In genomic region chr11:69970785-69971535, GRCh38 we compare ENCODE assay signal across 19 cellular contexts.
DNase-seq lines count a peak whose midpoint lies in the region; ATAC-seq and TF ChIP-seq lines count a peak whose summit lies in the region.
"Had no signal": no experiment of that assay in that cellular context is flagged by ENCODE, and none has a peak within 500 bp of the region (broad histone marks: within the 10 kb centered on the region; RNA-seq: fewer than 3 reads in every experiment).

No MANE protein-coding gene starts in this region.

- H3K9ac ChIP-seq in liver (ENCODE audit: low read depth in 1 of 2, low read length in 2 of 2), result no peak overlapping the region

- DNase-seq in progenitor cell of endocrine pancreas (ENCODE audit: low spot score, unreplicated experiment) (no peak), foreskin keratinocyte (no peak)
- DNase-seq: COR-L47; DMS53; MV-4-11; NCI-H1417; NCI-H1930; NCI-H446 treated with DMSO at 0.1 percent for 48 hours; NK-92 treated with Interleukin-12 subunit alpha and Interleukin-12 subunit beta, amount 100 ng/mL, for 24 hours; OCI-M1; SIG-M5 had no signal

- ATAC-seq in GM18909 (IDR thresholded peaks at IDR 0.05; ENCODE audit: poor library complexity, unreplicated experiment) (no peak), foreskin keratinocyte (no peak), GM21529 (IDR thresholded peaks at IDR 0.05; ENCODE audit: unreplicated experiment) (no peak)
- ATAC-seq: A549 had no signal

- 60% methylated on average over 6 of the region's 6 CpGs for WGBS in liver

- peak in 1 of 2 donors; percentile 30 for TF ChIP-seq RAD21 in liver (IDR thresholded peaks at IDR 0.05)

- no peaks in the 10 kb centered on the region for H3K4me1 ChIP-seq in HEK293 (ENCODE audit: control insufficient read depth, insufficient read depth, low read length)
- peaks cover 17 to 65% (median 43%) of the 10 kb centered on the region in 4 donors for H3K4me1 ChIP-seq in liver (ENCODE audit: control insufficient read depth in 4 of 4, insufficient read depth in 4 of 4, low read length in 3 of 4)
- no peaks in the 10 kb centered on the region for H3K4me1 ChIP-seq in foreskin keratinocyte

- CTCF ChIA-PET in HEK293 (lab: Yijun Ruan, JAX), result no interaction called here

- no peaks in the 10 kb centered on the region for H3K9me3 Mint-ChIP-seq in progenitor cell of endocrine pancreas (ENCODE audit: low read depth)
- H3K9me3 Mint-ChIP-seq: CD14-positive monocyte had no signal

- H3K27ac ChIP-seq in C4-2B, result peak overlapping the region; percentile 21; the same call in 1 of the 2 replicates
- H3K27ac ChIP-seq in HEK293 (ENCODE audit: extremely low read depth, low read depth, low read length), result no peak overlapping the region
- peak overlapping the region; percentile 92 to 97 for H3K27ac ChIP-seq in liver (ENCODE audit: low read depth in 1 of 2, low read length in 2 of 2)
- no peak overlapping the region for H3K27ac ChIP-seq in foreskin keratinocyte

- H3K36me3 Mint-ChIP-seq in progenitor cell of endocrine pancreas (ENCODE audit: insufficient read depth), result no peaks in the 10 kb centered on the region
- H3K36me3 Mint-ChIP-seq: CD14-positive monocyte, IgD-negative memory B cell had no signal

- no peaks in the 10 kb centered on the region for H3K27me3 ChIP-seq in liver (ENCODE audit: control insufficient read depth in 4 of 4, insufficient read depth in 4 of 4, low read length in 3 of 4)
- no peaks in the 10 kb centered on the region for H3K27me3 ChIP-seq in foreskin keratinocyte

- peaks cover 9% of the 10 kb centered on the region for H3K27me3 Mint-ChIP-seq in progenitor cell of endocrine pancreas

- H3K9me3 ChIP-seq in HEK293 (ENCODE audit: control insufficient read depth, insufficient read depth, low read depth, low read length) (no peaks in the 10 kb centered on the region), liver (ENCODE audit: control insufficient read depth in 4 of 4, low read length in 3 of 4) (no peaks in the 10 kb centered on the region)
- H3K9me3 ChIP-seq: A549 had no signal

- no peak overlapping the region for H3K4me3 ChIP-seq in HEK293 (ENCODE audit: low read depth, low read length)
- H3K4me3 ChIP-seq in liver (ENCODE audit: low read depth in 1 of 3, low read length in 3 of 3), result no peak overlapping the region
- H3K4me3 ChIP-seq: A549 had no signal

- no peak overlapping the region for H3K4me3 Mint-ChIP-seq in progenitor cell of endocrine pancreas (ENCODE audit: low read depth)
- H3K4me3 Mint-ChIP-seq: IgD-negative memory B cell had no signal

- no peak for TF ChIP-seq CTCF in C4-2B (conservative IDR thresholded peaks at IDR 0.05)
- TF ChIP-seq CTCF in HEK293 (tag by site-specific recombination; IDR thresholded peaks at IDR 0.05), result no peak
- no peak for TF ChIP-seq CTCF in liver (IDR thresholded peaks at IDR 0.05; ENCODE audit: low read depth, low read length, missing input control)
- no peak for TF ChIP-seq CTCF in progenitor cell of endocrine pancreas (IDR thresholded peaks at IDR 0.05; ENCODE audit: unreplicated experiment)
- TF ChIP-seq CTCF in foreskin keratinocyte (conservative IDR thresholded peaks at IDR 0.05), result no peak

- H3K36me3 ChIP-seq in HEK293 (ENCODE audit: control insufficient read depth in 2 of 2, insufficient read depth in 1 of 2, low read length in 2 of 2), result no peaks in the 10 kb centered on the region
- H3K36me3 ChIP-seq in liver (ENCODE audit: control insufficient read depth in 4 of 4, insufficient read depth in 3 of 4, low read depth in 1 of 4, low read length in 3 of 4), result no peaks in the 10 kb centered on the region

- POLR2A ChIA-PET in HEK293 (lab: Yijun Ruan, JAX), result no interaction called here

- H3K4me1 Mint-ChIP-seq in progenitor cell of endocrine pancreas (ENCODE audit: low read depth), result peaks cover 46% of the 10 kb centered on the region
- H3K4me1 Mint-ChIP-seq: CD14-positive monocyte had no signal

- H3K27ac Mint-ChIP-seq in progenitor cell of endocrine pancreas, result peak overlapping the region; percentile 95
- H3K27ac Mint-ChIP-seq: IgD-negative memory B cell had no signal

TF ChIP-seq in HEK293, 187 proteins besides CTCF, POLR2A, EP300 and RAD21:
- TF ChIP-seq ZNF302 (tag by site-specific recombination; IDR thresholded peaks at IDR 0.05; ENCODE audit: low read depth) (no peak), IKZF3 (tag by site-specific recombination; IDR thresholded peaks at IDR 0.05) (no peak), SETDB1 (IDR thresholded peaks at IDR 0.05; ENCODE audit: insufficient read length, low read length) (peak; percentile 43)
TF ChIP-seq in HEK293: peak in this region for 1.

TF ChIP-seq in liver, 16 proteins besides CTCF, POLR2A, EP300 and RAD21:
- TF ChIP-seq HNF4G (IDR thresholded peaks at IDR 0.05) (peak; percentile 77), HNF4A (conservative IDR thresholded peaks at IDR 0.05) (peak; percentile 69 to 92), GABPA (IDR thresholded peaks at IDR 0.05 in 1 of 2, conservative IDR thresholded peaks at IDR 0.05 in 1 of 2) (no peak), YY1 (IDR thresholded peaks at IDR 0.05) (peak; percentile 90), MAX (IDR thresholded peaks at IDR 0.05) (peak; percentile 69), RXRA (IDR thresholded peaks at IDR 0.05) (peak; percentile 4 to 75), ATF3 (IDR thresholded peaks at IDR 0.05) (peak; percentile 43), TAF1 (conservative IDR thresholded peaks at IDR 0.05) (peak; percentile 17), EGR1 (IDR thresholded peaks at IDR 0.05; ENCODE audit: low read depth in 2 of 2) (no peak), FOXA2 (IDR thresholded peaks at IDR 0.05) (no peak), SP1 (IDR thresholded peaks at IDR 0.05) (peak; percentile 92)

Comparison
In these comparisons a context has a peak if more than half of its experiments do, and no peak if none do; other contexts are left out.
1. H3K27ac ChIP-seq: peak in C4-2B (single experiment) and liver (2 of 2); none in HEK293 (single experiment) and foreskin keratinocyte (single experiment).